In genomic region chr5:109741390-109741789, GRCh38 we compare ENCODE assay signal across 1 cellular context.
TF ChIP-seq lines count a peak whose summit lies in the region.

No MANE protein-coding gene starts in this region.

TF ChIP-seq in IMR-90, 13 proteins besides CTCF, POLR2A, EP300 and RAD21:
- no peak for TF ChIP-seq CHD1 (IDR thresholded peaks at IDR 0.05; ENCODE audit: low read depth, low read length)
- no peak for TF ChIP-seq FOS (IDR thresholded peaks at IDR 0.05; ENCODE audit: low read depth, low read length)
- TF ChIP-seq RFX5 (IDR thresholded peaks at IDR 0.05; ENCODE audit: low read depth, low read length), result no peak
- no peak for TF ChIP-seq MXI1 (IDR thresholded peaks at IDR 0.05; ENCODE audit: borderline replicate concordance, low read depth, low read length)
- TF ChIP-seq NFE2L2 (IDR thresholded peaks at IDR 0.05; ENCODE audit: low read depth, low read length), result no peak
